In genomic region chr15:38349251-38349650, GRCh38 we compare ENCODE assay signal across 26 cellular contexts.
DNase-seq lines count a peak whose midpoint lies in the region; ATAC-seq, FAIRE-seq and TF ChIP-seq lines count a peak whose summit lies in the region.
"Had no signal": no experiment of that assay in that cellular context is flagged by ENCODE, and none has a peak within 500 bp of the region (broad histone marks: within the 10 kb centered on the region; RNA-seq: fewer than 3 reads in every experiment).

No MANE protein-coding gene starts in this region.

- H2AK5ac ChIP-seq in mesenchymal stem cell (ENCODE audit: low read length, severe bottlenecking): no peak overlapping the region

- CTCF ChIA-PET in AG04450 (lab: Charles Lee): interaction anchor here (1.0 kb wide), 1 partner anchor 298 kb away, joined by 4 read pairs; no protein-coding TSS in a partner anchor

- intact Hi-C loops in uterus (cut with DNase I; ENCODE audit: low total_unique reads): no loop called here

- no peak overlapping the region for H2BK15ac ChIP-seq in mesenchymal stem cell (ENCODE audit: low read depth, poor library complexity, severe bottlenecking)

- TF ChIP-seq CTCF in AG04450 (IDR thresholded peaks at IDR 0.05; ENCODE audit: low read depth, low read length): no peak
- TF ChIP-seq CTCF in astrocyte (IDR thresholded peaks at IDR 0.05; ENCODE audit: insufficient read depth, low read depth, low read length): no peak
- no peak for TF ChIP-seq CTCF in fibroblast of lung (conservative IDR thresholded peaks at IDR 0.05 in 1 of 2, IDR thresholded peaks at IDR 0.05 in 1 of 2; ENCODE audit: low read depth in 1 of 2, low read length in 2 of 2)
- no peak for TF ChIP-seq CTCF in uterus (IDR thresholded peaks at IDR 0.05)

- H3K4me3 Mint-ChIP-seq in astrocyte (ENCODE audit: unreplicated experiment): no peak overlapping the region
- H3K4me3 Mint-ChIP-seq in T-helper 17 cell: no peak overlapping the region
- H3K4me3 Mint-ChIP-seq: CD4-positive, alpha-beta memory T cell; GM23338; IgD-negative memory B cell had no signal

- ATAC-seq in T-helper 17 cell: no peak
- ATAC-seq: GM23338 had no signal

- H4K91ac ChIP-seq in mesenchymal stem cell (ENCODE audit: low read length): no peak overlapping the region

- H2BK120ac ChIP-seq in mesenchymal stem cell (ENCODE audit: low read depth, low read length): no peak overlapping the region

- H4K20me1 ChIP-seq in astrocyte (ENCODE audit: insufficient read depth, low read length): peaks cover 9% of the 10 kb centered on the region
- no peaks in the 10 kb centered on the region for H4K20me1 ChIP-seq in fibroblast of lung (ENCODE audit: control insufficient read depth, extremely low read depth, insufficient read depth, low read length)

- H3K18ac ChIP-seq in mesenchymal stem cell (ENCODE audit: low read depth in 1 of 2, low read length in 2 of 2): no peak overlapping the region

- H3K4me1 Mint-ChIP-seq in astrocyte (ENCODE audit: low read depth, unreplicated experiment) (peaks cover 7% of the 10 kb centered on the region), T-helper 17 cell (no peaks in the 10 kb centered on the region)
- H3K4me1 Mint-ChIP-seq: CD4-positive, alpha-beta memory T cell; IgD-negative memory B cell had no signal

- DNase-seq in AG04450 (ENCODE audit: low read depth, low spot score): peak; percentile 20
- peak; percentile 27 for DNase-seq in astrocyte (ENCODE audit: low read depth)
- DNase-seq in fibroblast of lung (ENCODE audit: low read depth in 2 of 2): peak; percentile 28 to 43
- DNase-seq in mesenchymal stem cell: peak; percentile 54
- no peak for DNase-seq in stimulated activated CD4-positive, alpha-beta T cell treated with anti-CD3 and anti-CD28 coated beads, Interleukin-1b, Interleukin-23, amount 100 ng/mL, for 48 hours
- no peak for DNase-seq in uterus
- no peak for DNase-seq in T-helper 17 cell
- DNase-seq in HPDE6-E6E7 (ENCODE audit: extremely low spot score): no peak
- DNase-seq: 8988T; C1 segment of cervical spinal cord; CD4-positive, alpha-beta memory T cell; COR-L47; DND-41; MM.1S; NCI-H1048; NCI-H1417; NCI-H1694; NCI-H2029 treated with DMSO at 0.1 percent for 48 hours; NCI-H446 treated with DMSO at 0.1 percent for 48 hours; NCI-H526; SHP77 had no signal

- H3K36me3 Mint-ChIP-seq in astrocyte (ENCODE audit: low read depth, unreplicated experiment) (peaks cover 14% of the 10 kb centered on the region), T-helper 17 cell (ENCODE audit: low read depth) (peaks cover 4% of the 10 kb centered on the region)
- H3K36me3 Mint-ChIP-seq: CD4-positive, alpha-beta memory T cell; IgD-negative memory B cell had no signal

- H3K9ac ChIP-seq in astrocyte (ENCODE audit: low read length) (peak overlapping the region; percentile 9), fibroblast of lung (ENCODE audit: insufficient read depth, low read length) (no peak overlapping the region), mesenchymal stem cell (ENCODE audit: low read length) (no peak overlapping the region)
- H3K9ac ChIP-seq: KMS-11 had no signal

- peaks cover 4% of the 10 kb centered on the region for H3K4me1 ChIP-seq in astrocyte (ENCODE audit: insufficient read depth, low read length)
- no peaks in the 10 kb centered on the region for H3K4me1 ChIP-seq in fibroblast of lung (ENCODE audit: control insufficient read depth, extremely low read depth, insufficient read depth, low read length)
- peaks cover 2% of the 10 kb centered on the region for H3K4me1 ChIP-seq in mesenchymal stem cell (ENCODE audit: control insufficient read depth, insufficient read depth, low read depth, low read length)
- no peaks in the 10 kb centered on the region for H3K4me1 ChIP-seq in uterus
- H3K4me1 ChIP-seq: HAP-1 had no signal

- no peaks in the 10 kb centered on the region for H3K9me3 ChIP-seq in AG04450 (ENCODE audit: control insufficient read depth, insufficient read depth, low read length)
- H3K9me3 ChIP-seq in astrocyte (ENCODE audit: insufficient read depth, low read depth, low read length): no peaks in the 10 kb centered on the region
- no peaks in the 10 kb centered on the region for H3K9me3 ChIP-seq in fibroblast of lung (ENCODE audit: control insufficient read depth, insufficient read depth, low read depth, low read length)
- no peaks in the 10 kb centered on the region for H3K9me3 ChIP-seq in mesenchymal stem cell (ENCODE audit: control insufficient read depth, low read length)
- no peaks in the 10 kb centered on the region for H3K9me3 ChIP-seq in uterus
- H3K9me3 ChIP-seq in T-helper 17 cell (ENCODE audit: control insufficient read depth, low read length, poor library complexity, severe bottlenecking): no peaks in the 10 kb centered on the region
- H3K9me3 ChIP-seq: HAP-1 had no signal

- H3K4me2 ChIP-seq in astrocyte (ENCODE audit: low read length) (peak overlapping the region; percentile 26), fibroblast of lung (ENCODE audit: extremely low read depth, insufficient read depth, low read length) (no peak overlapping the region), mesenchymal stem cell (ENCODE audit: low read length, poor library complexity, severe bottlenecking) (no peak overlapping the region)
- H3K4me2 ChIP-seq: GM23338, KMS-11 had no signal

- POLR2A ChIA-PET in AG04450 (lab: Yijun Ruan, JAX): no interaction called here

- H3K27ac ChIP-seq in AG04450 (ENCODE audit: low read depth, low read length): no peak overlapping the region
- H3K27ac ChIP-seq in astrocyte (ENCODE audit: low read depth, low read length): peak overlapping the region; percentile 36
- no peak overlapping the region for H3K27ac ChIP-seq in fibroblast of lung (ENCODE audit: insufficient read depth, low read length)
- no peak overlapping the region for H3K27ac ChIP-seq in mesenchymal stem cell (ENCODE audit: low read length, poor library complexity, severe bottlenecking)
- no peak overlapping the region for H3K27ac ChIP-seq in uterus
- H3K27ac ChIP-seq: KMS-11, RWPE1 had no signal

- H3K27me3 ChIP-seq in AG04450 (ENCODE audit: control insufficient read depth, insufficient read depth, low read length) (no peaks in the 10 kb centered on the region), astrocyte (ENCODE audit: insufficient read depth, low read length) (no peaks in the 10 kb centered on the region), fibroblast of lung (ENCODE audit: control insufficient read depth, insufficient read depth, low read length) (no peaks in the 10 kb centered on the region), mesenchymal stem cell (ENCODE audit: control insufficient read depth in 1 of 2, insufficient read depth in 1 of 2, low read length in 2 of 2) (no peaks in the 10 kb centered on the region), uterus (no peaks in the 10 kb centered on the region)

- peaks cover 16% of the 10 kb centered on the region for H3K79me1 ChIP-seq in mesenchymal stem cell (replicated peaks; ENCODE audit: low read length, poor library complexity, severe bottlenecking)

- no peak for FAIRE-seq in astrocyte (lab: Jason Lieb, UNC)

- no peak overlapping the region for H2AFZ ChIP-seq in astrocyte (ENCODE audit: low read depth, low read length)
- H2AFZ ChIP-seq in fibroblast of lung (ENCODE audit: low read length): no peak overlapping the region
- no peak overlapping the region for H2AFZ ChIP-seq in mesenchymal stem cell (ENCODE audit: low read depth, low read length)
- H2AFZ ChIP-seq: GM23338 had no signal

- no peak overlapping the region for H3K23ac ChIP-seq in mesenchymal stem cell (ENCODE audit: low read length in 2 of 2)

- WGBS in mesenchymal stem cell: 67% methylated on average over 2 of the region's 3 CpGs

- H3K79me2 ChIP-seq in astrocyte (ENCODE audit: insufficient read depth, low read length) (peaks cover 30% of the 10 kb centered on the region), fibroblast of lung (ENCODE audit: control insufficient read depth, insufficient read depth, low read length) (peaks cover 11% of the 10 kb centered on the region)

- no peaks in the 10 kb centered on the region for H3K9me3 Mint-ChIP-seq in astrocyte (ENCODE audit: unreplicated experiment)
- H3K9me3 Mint-ChIP-seq: CD4-positive, alpha-beta memory T cell; GM23338; IgD-negative memory B cell had no signal

- no peak overlapping the region for H3K14ac ChIP-seq in mesenchymal stem cell (ENCODE audit: low read length in 2 of 2)

- H3K4me3 ChIP-seq in AG04450 (ENCODE audit: low read depth, low read length) (no peak overlapping the region), astrocyte (ENCODE audit: insufficient read depth, low read depth, low read length) (no peak overlapping the region), fibroblast of lung (replicated peaks in 1 of 4; ENCODE audit: control extremely low read depth in 1 of 4, insufficient read depth in 1 of 4, low read depth in 3 of 4, low read length in 4 of 4) (no peak overlapping the region), mesenchymal stem cell (ENCODE audit: insufficient read depth in 1 of 2, low read depth in 1 of 2, low read length in 2 of 2) (no peak overlapping the region), uterus (no peak overlapping the region)
- H3K4me3 ChIP-seq: GM23338, HAP-1 had no signal

- H3K4ac ChIP-seq in mesenchymal stem cell (ENCODE audit: low read depth in 1 of 2, low read length in 2 of 2): no peak overlapping the region

- H3K27me3 Mint-ChIP-seq in astrocyte (ENCODE audit: low read depth, unreplicated experiment) (no peaks in the 10 kb centered on the region), T-helper 17 cell (peaks cover 35% of the 10 kb centered on the region)
- H3K27me3 Mint-ChIP-seq: IgD-negative memory B cell had no signal

- H3K36me3 ChIP-seq in astrocyte (ENCODE audit: insufficient read depth, low read length) (peaks cover 20% of the 10 kb centered on the region), fibroblast of lung (ENCODE audit: control insufficient read depth, insufficient read depth, low read length) (peaks cover 4% of the 10 kb centered on the region), mesenchymal stem cell (ENCODE audit: control insufficient read depth in 1 of 2, insufficient read depth in 2 of 2, low read depth in 1 of 2, low read length in 2 of 2) (peaks cover 7 to 86% of the 10 kb centered on the region in 2 experiments), uterus (no peaks in the 10 kb centered on the region)

- no peak overlapping the region for H2BK5ac ChIP-seq in mesenchymal stem cell (ENCODE audit: low read depth, low read length, poor library complexity, severe bottlenecking)

- no peak overlapping the region for H4K8ac ChIP-seq in mesenchymal stem cell (ENCODE audit: low read length)

- no peak overlapping the region for H3K27ac Mint-ChIP-seq in astrocyte (ENCODE audit: unreplicated experiment)
- H3K27ac Mint-ChIP-seq in T-helper 17 cell: no peak overlapping the region
- H3K27ac Mint-ChIP-seq: CD4-positive, alpha-beta memory T cell; GM23338; IgD-negative memory B cell had no signal

- H2BK12ac ChIP-seq in mesenchymal stem cell (ENCODE audit: low read length in 2 of 2): no peak overlapping the region

- TF ChIP-seq POLR2A in uterus (IDR thresholded peaks at IDR 0.05): no peak

Comparison
In these comparisons a context has a peak if more than half of its experiments do, and no peak if none do; other contexts are left out.
1. DNase-seq: peak in AG04450 (single experiment), astrocyte (single experiment), fibroblast of lung (2 of 2) and mesenchymal stem cell (single experiment); none in stimulated activated CD4-positive, alpha-beta T cell treated with anti-CD3 and anti-CD28 coated beads, Interleukin-1b, Interleukin-23, amount 100 ng/mL, for 48 hours (single experiment), uterus (0 of 2), T-helper 17 cell (0 of 3) and HPDE6-E6E7 (single experiment).